ENCODE assay signal across 12 cellular contexts in genomic region chr3:50655009-50655830, GRCh38. TPM values are rescaled to one million over a fixed set of nuclear protein-coding genes. Genes with fewer than 3 reads are reported as not detected.
DNase-seq lines count a peak whose midpoint lies in the region; ATAC-seq and TF ChIP-seq lines count a peak whose summit lies in the region.
"Had no signal": no experiment of that assay in that cellular context is flagged by ENCODE, and none has a peak within 500 bp of the region (broad histone marks: within the 10 kb centered on the region; RNA-seq: fewer than 3 reads in every experiment).

No MANE protein-coding gene starts in this region.

- H3K4me2 ChIP-seq in HCT116 (ENCODE audit: low read length): peak overlapping the region; percentile 53

- CTCF ChIA-PET in CD4-positive, alpha-beta memory T cell (lab: Charles Lee; ENCODE audit: partially characterized antibody): interaction anchor here (0.8 to 12.1 kb wide), 3 partner anchors 21 to 82 kb away, joined by 3 to 375 read pairs (median 4); partner anchors contain the start of genes CISH and MAPKAPK3
- CTCF ChIA-PET in HCT116 (lab: Charles Lee): interaction anchor here (0.6 to 4.9 kb wide), 4 partner anchors 28 to 717 kb away, joined by 3 to 83 read pairs (median 3); partner anchors contain the start of genes CISH and MAPKAPK3
- CTCF ChIA-PET in activated CD8-positive, alpha-beta T cell treated with anti-CD3 and anti-CD28 coated beads for 36 hours (lab: Charles Lee): interaction anchor here (1.1 to 7.4 kb wide), 7 partner anchors 19 to 704 kb away, joined by 3 to 193 read pairs (median 5); partner anchors contain the start of genes CISH, DOCK3, HEMK1 and MAPKAPK3

- TF ChIP-seq CTCF in HCT116 (IDR thresholded peaks at IDR 0.05 in 2 of 3, conservative IDR thresholded peaks at IDR 0.05 in 1 of 3; ENCODE audit: borderline replicate concordance in 1 of 3, insufficient read depth in 1 of 3, low read depth in 2 of 3, low read length in 2 of 3): no peak
- TF ChIP-seq CTCF in activated CD8-positive, alpha-beta T cell treated with anti-CD3 and anti-CD28 coated beads for 36 hours (IDR thresholded peaks at IDR 0.05): no peak
- TF ChIP-seq CTCF in mucosa of descending colon (IDR thresholded peaks at IDR 0.05): no peak

- no peak overlapping the region for H3K27ac ChIP-seq in CD4-positive, alpha-beta memory T cell (ENCODE audit: low read depth, low read length)
- peak overlapping the region; percentile 12; the same call in 1 of the 2 replicates for H3K27ac ChIP-seq in HCT116 (ENCODE audit: low read depth, low read length)
- H3K27ac ChIP-seq: brain microvascular endothelial cell, thyroid gland had no signal

- no peak overlapping the region for H2AFZ ChIP-seq in HCT116 (ENCODE audit: low read depth, low read length, poor library complexity, severe bottlenecking)

- peaks cover 0 to 6% (median under 1%) of the 10 kb centered on the region in 4 donors for H3K4me1 Mint-ChIP-seq in CD4-positive, alpha-beta memory T cell
- peaks cover 22% of the 10 kb centered on the region for H3K4me1 Mint-ChIP-seq in activated CD8-positive, alpha-beta T cell treated with anti-CD3 and anti-CD28 coated beads for 36 hours (ENCODE audit: low read depth)

- H3K27me3 Mint-ChIP-seq in CD4-positive, alpha-beta memory T cell: no peaks in the 10 kb centered on the region
- H3K27me3 Mint-ChIP-seq in activated CD8-positive, alpha-beta T cell treated with anti-CD3 and anti-CD28 coated beads for 36 hours: no peaks in the 10 kb centered on the region

- peak overlapping the region in 5 of 7 donors; percentile 15 to 80 (median 58) for H3K27ac Mint-ChIP-seq in CD4-positive, alpha-beta memory T cell
- H3K27ac Mint-ChIP-seq in activated CD8-positive, alpha-beta T cell treated with anti-CD3 and anti-CD28 coated beads for 36 hours: peak overlapping the region; percentile 88

- H3K27me3 ChIP-seq in CD4-positive, alpha-beta memory T cell (ENCODE audit: insufficient read depth, low read length): no peaks in the 10 kb centered on the region
- no peaks in the 10 kb centered on the region for H3K27me3 ChIP-seq in HCT116 (ENCODE audit: insufficient read depth, low read length)
- H3K27me3 ChIP-seq: brain microvascular endothelial cell, thyroid gland had no signal

- H3K9me2 ChIP-seq in HCT116 (ENCODE audit: insufficient read depth): no peaks in the 10 kb centered on the region

- no peaks in the 10 kb centered on the region for H3K79me2 ChIP-seq in HCT116 (ENCODE audit: insufficient read depth, low read length)

- no peak for TF ChIP-seq RAD21 in HCT116 (IDR thresholded peaks at IDR 0.05; ENCODE audit: low read depth)

- ATAC-seq in HCT116 (peak; percentile 25), mucosa of descending colon (peak; percentile 21), HG02938 (IDR thresholded peaks at IDR 0.05; ENCODE audit: unreplicated experiment) (no peak), HG03457 (IDR thresholded peaks at IDR 0.05; ENCODE audit: unreplicated experiment) (no peak), HG03520 (IDR thresholded peaks at IDR 0.05; ENCODE audit: unreplicated experiment) (no peak)
- peak; percentile 79 for ATAC-seq in activated CD8-positive, alpha-beta T cell treated with anti-CD3 and anti-CD28 coated beads for 36 hours

- no peaks in the 10 kb centered on the region for H4K20me1 ChIP-seq in HCT116 (ENCODE audit: insufficient read depth)

- H3K36me3 Mint-ChIP-seq in CD4-positive, alpha-beta memory T cell: no peaks in the 10 kb centered on the region
- no peaks in the 10 kb centered on the region for H3K36me3 Mint-ChIP-seq in activated CD8-positive, alpha-beta T cell treated with anti-CD3 and anti-CD28 coated beads for 36 hours (ENCODE audit: low read depth)

- no peaks in the 10 kb centered on the region for H3K36me3 ChIP-seq in CD4-positive, alpha-beta memory T cell (ENCODE audit: insufficient read depth, low read length)
- H3K36me3 ChIP-seq in HCT116 (ENCODE audit: control insufficient read depth in 1 of 2, insufficient read depth in 2 of 2, low read length in 2 of 2) (no peaks in the 10 kb centered on the region; a peak in 1 of 4 replicates), mucosa of descending colon (ENCODE audit: low read depth) (no peaks in the 10 kb centered on the region)
- H3K36me3 ChIP-seq: brain microvascular endothelial cell, thyroid gland had no signal

- no TSS peak for BruUV-seq in HCT116 (replicated peaks; lab: Mats Ljungman, UMichigan)

- intact Hi-C loops in CD4-positive, alpha-beta memory T cell (cut with micrococcal nuclease): no loop called here
- intact Hi-C loops in HCT116 (cut with micrococcal nuclease) (no loop called here), mucosa of descending colon (cut with DNase I, micrococcal nuclease) (no loop called here)
- intact Hi-C loops in activated CD8-positive, alpha-beta T cell treated with anti-CD3 and anti-CD28 coated beads for 36 hours (cut with micrococcal nuclease): no loop called here

- RAD21 ChIA-PET in HCT116 (lab: Charles Lee; ENCODE audit: low non-redundant PET in 1 of 2, low total read pairs in 2 of 2, uncharacterized antibody in 2 of 2, unreplicated experiment in 2 of 2): interaction anchor here (0.9 to 1.5 kb wide), 3 partner anchors 27 to 39 kb away, joined by 3 to 4 read pairs (median 3); no protein-coding TSS in a partner anchor

- POLR2A ChIA-PET in CD4-positive, alpha-beta memory T cell (lab: Charles Lee; ENCODE audit: partially characterized antibody): interaction anchor here (0.9 to 6.4 kb wide), 3 partner anchors 24 to 44 kb away, joined by 3 to 89 read pairs (median 4); partner anchors contain the start of genes CISH and MAPKAPK3
- POLR2A ChIA-PET in HCT116 (lab: Charles Lee): interaction anchor here (1.8 kb wide), 1 partner anchor 43 kb away, joined by 5 read pairs; the partner anchor contains the start of gene CISH
- POLR2A ChIA-PET in activated CD8-positive, alpha-beta T cell treated with anti-CD3 and anti-CD28 coated beads for 36 hours (lab: Charles Lee): interaction anchor here (0.9 to 6.6 kb wide), 8 partner anchors 7 to 86 kb away, joined by 3 to 53 read pairs (median 4); partner anchors contain the start of genes DOCK3, HEMK1 and MAPKAPK3

- no peak overlapping the region for H3K4me3 ChIP-seq in CD4-positive, alpha-beta memory T cell (ENCODE audit: low read length in 2 of 2)
- no peak overlapping the region for H3K4me3 ChIP-seq in HCT116 (replicated peaks in 1 of 2; ENCODE audit: low read depth in 1 of 2, low read length in 2 of 2)
- H3K4me3 ChIP-seq in mucosa of descending colon: no peak overlapping the region
- H3K4me3 ChIP-seq: thyroid gland had no signal

- no peak overlapping the region for H3K4me3 Mint-ChIP-seq in CD4-positive, alpha-beta memory T cell
- no peak overlapping the region for H3K4me3 Mint-ChIP-seq in activated CD8-positive, alpha-beta T cell treated with anti-CD3 and anti-CD28 coated beads for 36 hours

- no peak overlapping the region for H3K9ac ChIP-seq in HCT116 (ENCODE audit: low read length)

- no peaks in the 10 kb centered on the region for H3K9me3 ChIP-seq in CD4-positive, alpha-beta memory T cell (ENCODE audit: control insufficient read depth in 1 of 2, low read length in 2 of 2)
- no peaks in the 10 kb centered on the region for H3K9me3 ChIP-seq in HCT116 (ENCODE audit: control insufficient read depth in 1 of 2, insufficient read depth in 1 of 2, low read depth in 1 of 2, low read length in 2 of 2)
- H3K9me3 ChIP-seq in mucosa of descending colon: no peaks in the 10 kb centered on the region
- H3K9me3 ChIP-seq: thyroid gland had no signal

- H3K9me3 Mint-ChIP-seq in CD4-positive, alpha-beta memory T cell: no peaks in the 10 kb centered on the region
- no peaks in the 10 kb centered on the region for H3K9me3 Mint-ChIP-seq in activated CD8-positive, alpha-beta T cell treated with anti-CD3 and anti-CD28 coated beads for 36 hours

- H3K4me1 ChIP-seq in CD4-positive, alpha-beta memory T cell (ENCODE audit: insufficient read depth, low read length): no peaks in the 10 kb centered on the region
- H3K4me1 ChIP-seq in HCT116 (ENCODE audit: control insufficient read depth in 1 of 2, insufficient read depth in 2 of 2, low read length in 2 of 2) (peaks cover 5 to 28% of the 10 kb centered on the region in 2 experiments), mucosa of descending colon (ENCODE audit: low read depth) (no peaks in the 10 kb centered on the region)

- no peak for TF ChIP-seq POLR2A in HCT116 (IDR thresholded peaks at IDR 0.05; ENCODE audit: borderline replicate concordance, extremely low read depth, insufficient read depth, insufficient read length)

- DNase-seq in CD4-positive, alpha-beta memory T cell: no peak
- DNase-seq in HCT116 (ENCODE audit: low read depth, low spot score): no peak
- DNase-seq in activated CD8-positive, alpha-beta T cell treated with anti-CD3 and anti-CD28 coated beads for 36 hours: peak; percentile 67
- no peak for DNase-seq in mucosa of descending colon
- DNase-seq in inferior parietal cortex (ENCODE audit: extremely low spot score): no peak
- DNase-seq: brain microvascular endothelial cell, kidney, thyroid gland had no signal

TF ChIP-seq in HCT116, 20 proteins besides CTCF, POLR2A, EP300 and RAD21 (continues in another document):
- no peak for TF ChIP-seq EZH2phosphoT487 (IDR thresholded peaks at IDR 0.05; ENCODE audit: borderline replicate concordance)

RNA-seq across cellular contexts. Expression of gene DOCK3, which starts 19.5 kb away (rescaled TPM):
- total RNA-seq in CD4-positive, alpha-beta memory T cell: 1 to 10 TPM; 2.5 to 2.6 TPM
- polyA plus RNA-seq in CD4-positive, alpha-beta memory T cell: under 1 TPM; 0.04 to 0.18 TPM
- total RNA-seq in HCT116 (2021; ENCODE audit: unreplicated experiment) (4.2 TPM), mucosa of descending colon (1 to 10 TPM in 1 of 3 donors, under 1 TPM in 2; 0.17 to 6.1 (median 0.20) TPM)
- 3.2 and 3.5 TPM in 2 replicates for polyA plus RNA-seq in HCT116 (2012)
- 1 to 10 TPM; 3.6 to 4.2 TPM for total RNA-seq in activated CD8-positive, alpha-beta T cell treated with anti-CD3 and anti-CD28 coated beads for 36 hours

RNA-seq across cellular contexts. Expression of gene MAPKAPK3, which starts 38.3 kb away (rescaled TPM):
- total RNA-seq in CD4-positive, alpha-beta memory T cell: 10 to 100 TPM; 36.4 to 40.1 TPM
- 10 to 100 TPM; 71.2 to 93.2 TPM for polyA plus RNA-seq in CD4-positive, alpha-beta memory T cell
- total RNA-seq in HCT116 (2021; ENCODE audit: unreplicated experiment) (87.3 TPM), mucosa of descending colon (10 to 100 TPM; 21.5 to 33.5 (median 25.5) TPM)
- 79.5 and 97.2 TPM in 2 replicates for polyA plus RNA-seq in HCT116 (2012)
- 100 to 1,000 TPM; 204 to 205 TPM for total RNA-seq in activated CD8-positive, alpha-beta T cell treated with anti-CD3 and anti-CD28 coated beads for 36 hours

RNA-seq across cellular contexts. Expression of gene CISH, which starts 43.6 kb away (rescaled TPM):
- total RNA-seq in CD4-positive, alpha-beta memory T cell: 10 to 100 TPM; 14.7 to 15.2 TPM
- polyA plus RNA-seq in CD4-positive, alpha-beta memory T cell: 100 to 1,000 TPM in 1 of 2 donors, 10 to 100 TPM in 1; 92.1 to 248 TPM
- total RNA-seq in HCT116 (2021; ENCODE audit: unreplicated experiment) (4.5 TPM), mucosa of descending colon (10 to 100 TPM; 12.7 to 21.4 (median 19.2) TPM)
- polyA plus RNA-seq in HCT116 (2012): 5.0 and 5.1 TPM in 2 replicates
- 100 to 1,000 TPM; 307 to 308 TPM for total RNA-seq in activated CD8-positive, alpha-beta T cell treated with anti-CD3 and anti-CD28 coated beads for 36 hours
- polyA plus RNA-seq: neural cell had no signal

Comparison
In these comparisons a context has a peak if more than half of its experiments do, and no peak if none do; other contexts are left out.
1. ATAC-seq: peak in HCT116 (single experiment), activated CD8-positive, alpha-beta T cell treated with anti-CD3 and anti-CD28 coated beads for 36 hours (single experiment) and mucosa of descending colon (single experiment); none in HG02938 (single experiment), HG03457 (single experiment) and HG03520 (single experiment).
2. RNA of gene CISH, which starts 43.6 kb away (total RNA-seq): 307 to 308 TPM in activated CD8-positive, alpha-beta T cell treated with anti-CD3 and anti-CD28 coated beads for 36 hours; 12.7 to 21.4 TPM in mucosa of descending colon, 14.7 to 15.2 TPM in CD4-positive, alpha-beta memory T cell and 4.5 TPM in HCT116 (single experiment); every median in the first group is over 10 times any median in the second.